Comparison of ENCODE assay signal across 28 cellular contexts in the genomic region with DNA sequence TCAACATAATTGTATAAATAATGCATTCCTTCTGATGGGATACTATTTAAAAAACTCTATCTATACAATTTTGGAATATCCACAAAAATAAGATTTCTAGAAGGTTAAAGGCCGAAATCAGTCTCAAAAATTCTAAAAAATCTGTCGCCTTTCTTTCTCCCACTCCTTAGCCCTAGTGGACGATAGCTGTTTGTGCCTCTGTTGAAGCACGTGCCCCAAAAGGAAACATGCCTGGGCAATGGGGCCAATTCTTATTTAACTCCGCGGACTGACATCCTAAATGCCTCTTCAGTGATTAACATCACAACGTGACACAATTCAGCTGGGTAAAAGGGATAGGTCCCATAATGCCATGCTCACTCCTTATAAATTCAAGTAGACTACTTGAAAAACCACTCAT.
"Had no signal": no experiment of that assay in that cellular context is flagged by ENCODE, and none has a peak within 500 bp of the region (broad histone marks: within the 10 kb centered on the region; RNA-seq: fewer than 3 reads in every experiment).

No MANE protein-coding gene starts in this region.

- H3K4me1 Mint-ChIP-seq: activated CD4-positive, alpha-beta memory T cell treated with anti-CD3 and anti-CD28 coated beads, Interleukin-2, amount 10 ng/mL, durations not matched to agents 7 days and 5 days; activated CD4-positive, alpha-beta T cell treated with anti-CD3 and anti-CD28 coated beads, Interleukin-2, amount 10 ng/mL, durations not matched to agents 7 days and 5 days; activated naive CD4-positive, alpha-beta T cell treated with anti-CD3 and anti-CD28 coated beads, Interleukin-2, amount 50 U/mL, for 24 hours; activated naive CD8-positive, alpha-beta T cell treated with anti-CD3 and anti-CD28 coated beads, Interleukin-2, amount 50 U/mL, for 24 hours had no signal

- H3K27ac Mint-ChIP-seq: activated CD4-positive, alpha-beta memory T cell treated with anti-CD3 and anti-CD28 coated beads, Interleukin-2, amount 10 ng/mL, durations not matched to agents 7 days and 5 days; activated CD4-positive, alpha-beta T cell treated with anti-CD3 and anti-CD28 coated beads, Interleukin-2, amount 10 ng/mL, durations not matched to agents 7 days and 5 days; activated naive CD4-positive, alpha-beta T cell treated with anti-CD3 and anti-CD28 coated beads, Interleukin-2, amount 50 U/mL, for 24 hours; activated naive CD8-positive, alpha-beta T cell treated with anti-CD3 and anti-CD28 coated beads for 36 hours; activated naive CD8-positive, alpha-beta T cell treated with anti-CD3 and anti-CD28 coated beads, Interleukin-2, amount 50 U/mL, for 24 hours; activated T-cell treated with anti-CD3 and anti-CD28 coated beads, Interleukin-2, amount 50 U/mL, for 24 hours; activated T-cell treated with anti-CD3 and anti-CD28 coated beads, Interleukin-2, amount 50 U/mL, for 72 hours; effector memory CD8-positive, alpha-beta T cell had no signal

- H3K9me3 Mint-ChIP-seq: activated CD4-positive, alpha-beta memory T cell treated with anti-CD3 and anti-CD28 coated beads, Interleukin-2, amount 10 ng/mL, durations not matched to agents 7 days and 5 days; activated CD4-positive, alpha-beta T cell treated with anti-CD3 and anti-CD28 coated beads, Interleukin-2, amount 10 ng/mL, durations not matched to agents 7 days and 5 days; activated naive CD4-positive, alpha-beta T cell treated with anti-CD3 and anti-CD28 coated beads, Interleukin-2, amount 50 U/mL, for 24 hours; activated naive CD8-positive, alpha-beta T cell treated with anti-CD3 and anti-CD28 coated beads for 36 hours; activated naive CD8-positive, alpha-beta T cell treated with anti-CD3 and anti-CD28 coated beads, Interleukin-2, amount 50 U/mL, for 24 hours; activated T-cell treated with anti-CD3 and anti-CD28 coated beads, Interleukin-2, amount 50 U/mL, for 24 hours; activated T-cell treated with anti-CD3 and anti-CD28 coated beads, Interleukin-2, amount 50 U/mL, for 72 hours; effector memory CD8-positive, alpha-beta T cell had no signal

- DNase-seq: activated CD4-positive, alpha-beta memory T cell treated with anti-CD3 and anti-CD28 coated beads, Interleukin-2, amount 10 ng/mL, durations not matched to agents 7 days and 5 days; activated CD4-positive, alpha-beta T cell treated with anti-CD3 and anti-CD28 coated beads for 1 hour; activated CD4-positive, alpha-beta T cell treated with anti-CD3 and anti-CD28 coated beads for 4 hours; activated CD4-positive, alpha-beta T cell treated with anti-CD3 and anti-CD28 coated beads, Interleukin-2, amount 10 ng/mL, durations not matched to agents 7 days and 5 days; activated CD4-positive, alpha-beta T cell treated with anti-CD3 and anti-CD28 coated beads, Interleukin-2, amount 50 U/mL, for 4 hours; activated CD8-positive, alpha-beta memory T cell treated with anti-CD3 and anti-CD28 coated beads, Interleukin-2, amount 50 U/mL, for 48 hours; activated gamma-delta T cell; activated naive CD4-positive, alpha-beta T cell treated with Interleukin-2 at 50 U/mL for 16 hours; activated naive CD8-positive, alpha-beta T cell treated with anti-CD3 and anti-CD28 coated beads for 36 hours; activated naive CD8-positive, alpha-beta T cell treated with anti-CD3 and anti-CD28 coated beads, Interleukin-2, amount 50 U/mL, for 24 hours; activated T-cell treated with anti-CD3 and anti-CD28 coated beads for 4 hours; activated T-cell treated with anti-CD3 and anti-CD28 coated beads, Interleukin-2, amount 50 U/mL, for 24 hours; activated T-cell treated with anti-CD3 and anti-CD28 coated beads, Interleukin-2, amount 50 U/mL, for 72 hours; adrenal gland; amygdala; aorta; body of pancreas; caudate nucleus; cortex of kidney; dermis blood vessel endothelial cell; effector CD4-positive, alpha-beta T cell; effector memory CD8-positive, alpha-beta T cell; esophagus squamous epithelium; foreskin melanocyte; head of caudate nucleus; T-helper 2 cell had no signal

- ATAC-seq: activated naive CD8-positive, alpha-beta T cell treated with anti-CD3 and anti-CD28 coated beads, Interleukin-2, amount 50 U/mL, for 24 hours; activated T-cell treated with anti-CD3 and anti-CD28 coated beads, Interleukin-2, amount 50 U/mL, for 72 hours; body of pancreas; effector memory CD8-positive, alpha-beta T cell; gastroesophageal sphincter had no signal

- H3K4me3 Mint-ChIP-seq: activated CD4-positive, alpha-beta memory T cell treated with anti-CD3 and anti-CD28 coated beads, Interleukin-2, amount 10 ng/mL, durations not matched to agents 7 days and 5 days; activated CD4-positive, alpha-beta T cell treated with anti-CD3 and anti-CD28 coated beads, Interleukin-2, amount 10 ng/mL, durations not matched to agents 7 days and 5 days; activated naive CD4-positive, alpha-beta T cell treated with anti-CD3 and anti-CD28 coated beads, Interleukin-2, amount 50 U/mL, for 24 hours; activated naive CD8-positive, alpha-beta T cell treated with anti-CD3 and anti-CD28 coated beads for 36 hours; activated naive CD8-positive, alpha-beta T cell treated with anti-CD3 and anti-CD28 coated beads, Interleukin-2, amount 50 U/mL, for 24 hours; activated T-cell treated with anti-CD3 and anti-CD28 coated beads, Interleukin-2, amount 50 U/mL, for 24 hours; activated T-cell treated with anti-CD3 and anti-CD28 coated beads, Interleukin-2, amount 50 U/mL, for 72 hours; effector memory CD8-positive, alpha-beta T cell had no signal

- H3K36me3 Mint-ChIP-seq: activated naive CD4-positive, alpha-beta T cell treated with anti-CD3 and anti-CD28 coated beads, Interleukin-2, amount 50 U/mL, for 24 hours; activated naive CD8-positive, alpha-beta T cell treated with anti-CD3 and anti-CD28 coated beads for 36 hours had no signal
